In genomic region chr3:128098234-128098633, GRCh38 we compare ENCODE assay signal across 29 cellular contexts. TPM values are rescaled to one million over a fixed set of nuclear protein-coding genes. Genes with fewer than 3 reads are reported as not detected.
DNase-seq lines count a peak whose midpoint lies in the region; ATAC-seq and TF ChIP-seq lines count a peak whose summit lies in the region.
"Had no signal": no experiment of that assay in that cellular context is flagged by ENCODE, and none has a peak within 500 bp of the region (broad histone marks: within the 10 kb centered on the region; RNA-seq: fewer than 3 reads in every experiment).

No MANE protein-coding gene starts in this region.

- ATAC-seq in activated T-cell treated with anti-CD3 and anti-CD28 coated beads, Interleukin-2, amount 50 U/mL, for 72 hours (replicated peaks in 1 of 2): no peak
- ATAC-seq in activated T-cell treated with anti-CD3 and anti-CD28 coated beads, Interleukin-2, amount 50 U/mL, for 4 hours: no peak
- peak; percentile 44 to 50 for ATAC-seq in lower lobe of right lung
- ATAC-seq in naive thymus-derived CD8-positive, alpha-beta T cell: no peak

- no peak for DNase-seq in activated T-cell treated with anti-CD3 and anti-CD28 coated beads, Interleukin-2, amount 50 U/mL, for 72 hours
- no peak for DNase-seq in activated T-cell treated with anti-CD3 and anti-CD28 coated beads, Interleukin-2, amount 50 U/mL, for 4 hours
- DNase-seq in hepatocyte (ENCODE audit: low spot score) (no peak), lower lobe of right lung (no peak), UCSD-AML1 (lab: John Stamatoyannopoulos, UW; ENCODE audit: unreplicated experiment) (no peak), MG63 (no peak), DMS153 (lab: John Stamatoyannopoulos, UW) (no peak)
- no peak for DNase-seq in naive thymus-derived CD8-positive, alpha-beta T cell
- DNase-seq: activated CD4-positive, alpha-beta T cell treated with anti-CD3 and anti-CD28 coated beads, Interleukin-2, amount 10 ng/mL, durations not matched to agents 24 days and 14 days; activated naive CD4-positive, alpha-beta T cell; central memory CD4-positive, alpha-beta T cell; cortex of kidney; glutamatergic neuron; GOT3; IMR-90; NCI-H187; NCI-H446 treated with DMSO at 0.1 percent for 48 hours; NCI-H774; nephron progenitor cell; ovary; Peyer's patch; stimulated activated naive CD4-positive, alpha-beta T cell treated with Interleukin-2 at 50 U/mL for 16 hours; SW 1271; T-helper 9 cell; upper lobe of left lung; WERI-Rb-1 had no signal

- H3K27me3 ChIP-seq in hepatocyte (no peaks in the 10 kb centered on the region), lower lobe of right lung (ENCODE audit: low read depth) (no peaks in the 10 kb centered on the region), MG63 (no peaks in the 10 kb centered on the region)
- H3K27me3 ChIP-seq: ovary, Peyer's patch, right atrium auricular region, suprapubic skin, upper lobe of left lung had no signal

- H4K20me1 ChIP-seq in hepatocyte (ENCODE audit: insufficient read depth, poor library complexity, severe bottlenecking): no peaks in the 10 kb centered on the region

- H3K27ac ChIP-seq in hepatocyte (peak overlapping the region; percentile 54), lower lobe of right lung (no peak overlapping the region)
- H3K27ac ChIP-seq: ovary, Peyer's patch, right atrium auricular region, suprapubic skin, upper lobe of left lung, WERI-Rb-1 had no signal

- TF ChIP-seq CTCF in hepatocyte (IDR thresholded peaks at IDR 0.05; ENCODE audit: poor library complexity) (no peak), lower lobe of right lung (IDR thresholded peaks at IDR 0.05) (no peak)

- H3K9me3 Mint-ChIP-seq in activated T-cell treated with anti-CD3 and anti-CD28 coated beads, Interleukin-2, amount 50 U/mL, for 72 hours: no peaks in the 10 kb centered on the region
- H3K9me3 Mint-ChIP-seq in activated T-cell treated with anti-CD3 and anti-CD28 coated beads, Interleukin-2, amount 50 U/mL, for 4 hours: no peaks in the 10 kb centered on the region
- no peaks in the 10 kb centered on the region for H3K9me3 Mint-ChIP-seq in naive thymus-derived CD8-positive, alpha-beta T cell
- H3K9me3 Mint-ChIP-seq: activated CD4-positive, alpha-beta T cell treated with anti-CD3 and anti-CD28 coated beads, Interleukin-2, amount 10 ng/mL, durations not matched to agents 24 days and 14 days; nephron progenitor cell had no signal

- peak overlapping the region; percentile 51 for H3K27ac Mint-ChIP-seq in activated T-cell treated with anti-CD3 and anti-CD28 coated beads, Interleukin-2, amount 50 U/mL, for 72 hours
- H3K27ac Mint-ChIP-seq in naive thymus-derived CD8-positive, alpha-beta T cell: no peak overlapping the region
- H3K27ac Mint-ChIP-seq: activated CD4-positive, alpha-beta T cell treated with anti-CD3 and anti-CD28 coated beads, Interleukin-2, amount 10 ng/mL, durations not matched to agents 24 days and 14 days; nephron progenitor cell had no signal

- H3K9me2 ChIP-seq in hepatocyte (replicated peaks; ENCODE audit: insufficient read depth): no peaks in the 10 kb centered on the region

- intact Hi-C loops in lower lobe of right lung (cut with DNase I): no loop called here

- H3K36me3 Mint-ChIP-seq in activated T-cell treated with anti-CD3 and anti-CD28 coated beads, Interleukin-2, amount 50 U/mL, for 72 hours (ENCODE audit: insufficient read depth in 2 of 2): peaks cover 8 to 19% of the 10 kb centered on the region in 2 donors
- H3K36me3 Mint-ChIP-seq in activated T-cell treated with anti-CD3 and anti-CD28 coated beads, Interleukin-2, amount 50 U/mL, for 4 hours (ENCODE audit: insufficient read depth): peaks cover 65% of the 10 kb centered on the region
- H3K36me3 Mint-ChIP-seq in naive thymus-derived CD8-positive, alpha-beta T cell: peaks cover 4 to 94% (median 26%) of the 10 kb centered on the region in 3 donors

- H3K9me3 ChIP-seq in hepatocyte (ENCODE audit: low read depth) (no peaks in the 10 kb centered on the region), lower lobe of right lung (no peaks in the 10 kb centered on the region), MG63 (no peaks in the 10 kb centered on the region)
- H3K9me3 ChIP-seq: ovary, Peyer's patch, right atrium auricular region, suprapubic skin, upper lobe of left lung had no signal

- POLR2A ChIA-PET in naive thymus-derived CD8-positive, alpha-beta T cell (lab: Charles Lee): no interaction called here

- H3K4me3 Mint-ChIP-seq in activated T-cell treated with anti-CD3 and anti-CD28 coated beads, Interleukin-2, amount 50 U/mL, for 72 hours: no peak overlapping the region
- no peak overlapping the region for H3K4me3 Mint-ChIP-seq in activated T-cell treated with anti-CD3 and anti-CD28 coated beads, Interleukin-2, amount 50 U/mL, for 4 hours
- no peak overlapping the region for H3K4me3 Mint-ChIP-seq in naive thymus-derived CD8-positive, alpha-beta T cell
- H3K4me3 Mint-ChIP-seq: activated CD4-positive, alpha-beta T cell treated with anti-CD3 and anti-CD28 coated beads, Interleukin-2, amount 10 ng/mL, durations not matched to agents 24 days and 14 days; nephron progenitor cell had no signal

- H3K4me3 ChIP-seq in hepatocyte (no peak overlapping the region), lower lobe of right lung (no peak overlapping the region), MG63 (no peak overlapping the region)
- H3K4me3 ChIP-seq: ovary, Peyer's patch, right atrium auricular region, smooth muscle cell, suprapubic skin, upper lobe of left lung had no signal

- peaks cover 6% of the 10 kb centered on the region for H3K4me1 Mint-ChIP-seq in activated T-cell treated with anti-CD3 and anti-CD28 coated beads, Interleukin-2, amount 50 U/mL, for 72 hours (ENCODE audit: low read depth)
- peaks cover 9% of the 10 kb centered on the region for H3K4me1 Mint-ChIP-seq in activated T-cell treated with anti-CD3 and anti-CD28 coated beads, Interleukin-2, amount 50 U/mL, for 4 hours (ENCODE audit: low read depth)
- peaks cover 11 to 20% (median 16%) of the 10 kb centered on the region in 4 donors for H3K4me1 Mint-ChIP-seq in naive thymus-derived CD8-positive, alpha-beta T cell

- H3K27me3 Mint-ChIP-seq in activated T-cell treated with anti-CD3 and anti-CD28 coated beads, Interleukin-2, amount 50 U/mL, for 72 hours (ENCODE audit: low read depth): no peaks in the 10 kb centered on the region
- H3K27me3 Mint-ChIP-seq in activated T-cell treated with anti-CD3 and anti-CD28 coated beads, Interleukin-2, amount 50 U/mL, for 4 hours (ENCODE audit: low read depth): no peaks in the 10 kb centered on the region
- no peaks in the 10 kb centered on the region for H3K27me3 Mint-ChIP-seq in naive thymus-derived CD8-positive, alpha-beta T cell
- H3K27me3 Mint-ChIP-seq: activated CD4-positive, alpha-beta T cell treated with anti-CD3 and anti-CD28 coated beads, Interleukin-2, amount 10 ng/mL, durations not matched to agents 24 days and 14 days had no signal

- peak overlapping the region; percentile 58 for H3K4me2 ChIP-seq in hepatocyte
- H3K4me2 ChIP-seq: smooth muscle cell had no signal

- H3K4me1 ChIP-seq in hepatocyte (ENCODE audit: insufficient read depth) (peaks cover 15% of the 10 kb centered on the region), lower lobe of right lung (no peaks in the 10 kb centered on the region)
- H3K4me1 ChIP-seq: Peyer's patch had no signal

- no peak overlapping the region for H2AFZ ChIP-seq in hepatocyte

- H3K36me3 ChIP-seq in hepatocyte (replicated peaks; ENCODE audit: insufficient read depth, low read depth): no peaks in the 10 kb centered on the region
- H3K36me3 ChIP-seq in lower lobe of right lung: peaks cover 85% of the 10 kb centered on the region
- peaks cover 91% of the 10 kb centered on the region for H3K36me3 ChIP-seq in MG63
- H3K36me3 ChIP-seq: ovary had no signal

- no peaks in the 10 kb centered on the region for H3K79me2 ChIP-seq in hepatocyte

- 64% methylated on average over 6 of the region's 6 CpGs for WGBS in hepatocyte (ENCODE audit: low lambda C conversion rate, missing lambda C conversion rate)

RNA-seq across cellular contexts. Expression of gene RUVBL1, which starts 25.4 kb away (rescaled TPM):
- 10 to 100 TPM; 39.7 to 50.4 TPM for total RNA-seq in activated T-cell treated with anti-CD3 and anti-CD28 coated beads, Interleukin-2, amount 50 U/mL, for 72 hours
- 100 to 1,000 TPM; 158 to 177 (median 161) TPM for total RNA-seq in activated T-cell treated with anti-CD3 and anti-CD28 coated beads, Interleukin-2, amount 50 U/mL, for 4 hours
- total RNA-seq in hepatocyte (29.7 and 29.9 TPM in 2 replicates), lower lobe of right lung (21.4 TPM)
- polyA plus RNA-seq in hepatocyte: 33.5 and 37.2 TPM in 2 replicates
- 207 and 236 TPM in 2 replicates for total RNA-seq in MG63 (2014; rRNA removed; shearing (Covaris generic); ENCODE audit: low replicate concordance)
- total RNA-seq in naive thymus-derived CD8-positive, alpha-beta T cell: 10 to 100 TPM; 26.2 to 27.9 TPM
- polyA plus RNA-seq in naive thymus-derived CD8-positive, alpha-beta T cell: 10 to 100 TPM; 49.5 to 66.6 (median 65.2) TPM

RNA-seq across cellular contexts. Expression of gene SEC61A1, which starts 46.0 kb away (rescaled TPM):
- total RNA-seq in activated T-cell treated with anti-CD3 and anti-CD28 coated beads, Interleukin-2, amount 50 U/mL, for 72 hours: 100 to 1,000 TPM; 152 to 188 TPM
- total RNA-seq in activated T-cell treated with anti-CD3 and anti-CD28 coated beads, Interleukin-2, amount 50 U/mL, for 4 hours: 100 to 1,000 TPM; 195 to 216 (median 210) TPM
- total RNA-seq in hepatocyte: 268 and 293 TPM in 2 replicates
- 251 and 299 TPM in 2 replicates for polyA plus RNA-seq in hepatocyte
- total RNA-seq in lower lobe of right lung: 152 TPM
- 287 and 366 TPM in 2 replicates for total RNA-seq in MG63 (2014; rRNA removed; shearing (Covaris generic); ENCODE audit: low replicate concordance)
- total RNA-seq in naive thymus-derived CD8-positive, alpha-beta T cell: 10 to 100 TPM; 92.5 to 97.9 TPM
- 100 to 1,000 TPM in 2 of 3 donors, 10 to 100 TPM in 1; 84.7 to 107 (median 106) TPM for polyA plus RNA-seq in naive thymus-derived CD8-positive, alpha-beta T cell

RNA-seq across cellular contexts. Expression of gene EEFSEC, which starts 55.0 kb away (rescaled TPM):
- total RNA-seq in activated T-cell treated with anti-CD3 and anti-CD28 coated beads, Interleukin-2, amount 50 U/mL, for 72 hours: 10 to 100 TPM; 15.7 to 17.2 TPM
- total RNA-seq in activated T-cell treated with anti-CD3 and anti-CD28 coated beads, Interleukin-2, amount 50 U/mL, for 4 hours: 10 to 100 TPM; 20.2 to 23.9 (median 21.9) TPM
- total RNA-seq in hepatocyte: 9.2 and 9.8 TPM in 2 replicates
- polyA plus RNA-seq in hepatocyte: 16.4 and 17.5 TPM in 2 replicates
- total RNA-seq in lower lobe of right lung: 15.6 TPM
- 6.8 and 12.4 TPM in 2 replicates for total RNA-seq in MG63 (2014; rRNA removed; shearing (Covaris generic); ENCODE audit: low replicate concordance)
- total RNA-seq in naive thymus-derived CD8-positive, alpha-beta T cell: 10 to 100 TPM; 18.4 to 19.2 TPM
- polyA plus RNA-seq in naive thymus-derived CD8-positive, alpha-beta T cell: 10 to 100 TPM; 14.7 to 27.1 (median 24.3) TPM

Comparison
In these comparisons a context has a peak if more than half of its experiments do, and no peak if none do; other contexts are left out.
1. ATAC-seq: peak in lower lobe of right lung (2 of 2); none in activated T-cell treated with anti-CD3 and anti-CD28 coated beads, Interleukin-2, amount 50 U/mL, for 72 hours (0 of 2), activated T-cell treated with anti-CD3 and anti-CD28 coated beads, Interleukin-2, amount 50 U/mL, for 4 hours (0 of 2) and naive thymus-derived CD8-positive, alpha-beta T cell (0 of 2).